ENCODE assay signal across 25 cellular contexts in genomic region chr21:42255038-42255601, GRCh38. TPM values are rescaled to one million over a fixed set of nuclear protein-coding genes. Genes with fewer than 3 reads are reported as not detected.
A peak's percentile ranks its signal among the peaks of the same experiment; 100 is the strongest.
DNase-seq lines count a peak whose midpoint lies in the region; ATAC-seq and TF ChIP-seq lines count a peak whose summit lies in the region.
"Had no signal": no experiment of that assay in that cellular context is flagged by ENCODE, and none has a peak within 500 bp of the region (broad histone marks: within the 10 kb centered on the region; RNA-seq: fewer than 3 reads in every experiment).

No MANE protein-coding gene starts in this region.

- no peak overlapping the region for H3K23ac ChIP-seq in mesenchymal stem cell (ENCODE audit: low read length in 2 of 2)

- H2AK5ac ChIP-seq in mesenchymal stem cell (ENCODE audit: low read length, severe bottlenecking): no peak overlapping the region

- H3K4me1 ChIP-seq in right cardiac atrium (ENCODE audit: control insufficient read depth, insufficient read depth, low read length): peaks cover 2% of the 10 kb centered on the region
- peaks cover 8% of the 10 kb centered on the region for H3K4me1 ChIP-seq in mesenchymal stem cell (ENCODE audit: control insufficient read depth, insufficient read depth, low read depth, low read length)
- peaks cover 12 to 67% (median 45%) of the 10 kb centered on the region in 4 donors for H3K4me1 ChIP-seq in esophagus muscularis mucosa
- no peaks in the 10 kb centered on the region for H3K4me1 ChIP-seq in PC-9 (replicated peaks; ENCODE audit: insufficient read depth)

- no TSS peak for BruUV-seq in PC-9 (replicated peaks; lab: Mats Ljungman, UMichigan)

- H3K9ac ChIP-seq in mesenchymal stem cell (ENCODE audit: low read length): no peak overlapping the region

- H2AFZ ChIP-seq in mesenchymal stem cell (ENCODE audit: low read depth, low read length): no peak overlapping the region
- no peak overlapping the region for H2AFZ ChIP-seq in PC-9

- intact Hi-C loops in Right ventricle myocardium superior (cut with DNase I) (loop anchor here (10.0 kb wide), 1 partner anchor 90 kb away; no protein-coding TSS in a partner anchor), right cardiac atrium (cut with DNase I) (loop anchor here in 2 of 4 donors (10.0 kb wide), 1 partner anchor 90 kb away; no protein-coding TSS in a partner anchor), esophagus muscularis mucosa (cut with DNase I) (no loop called here), PC-9 (cut with micrococcal nuclease; ENCODE audit: unreplicated experiment) (loop anchor here (5.0 kb wide), 1 partner anchor 88 kb away; no protein-coding TSS in a partner anchor)

- no peak overlapping the region for H3K4ac ChIP-seq in mesenchymal stem cell (ENCODE audit: low read depth in 1 of 2, low read length in 2 of 2)

- H2BK5ac ChIP-seq in mesenchymal stem cell (ENCODE audit: low read depth, low read length, poor library complexity, severe bottlenecking): no peak overlapping the region

- no peak overlapping the region for H3K14ac ChIP-seq in mesenchymal stem cell (ENCODE audit: low read length in 2 of 2)

- CTCF ChIA-PET in PC-9 (lab: Charles Lee): no interaction called here

- H3F3A ChIP-seq in PC-9 (ENCODE audit: insufficient read depth, low read depth): no peaks in the 10 kb centered on the region

- no peak overlapping the region for H4K8ac ChIP-seq in mesenchymal stem cell (ENCODE audit: low read length)

- no peak overlapping the region for H2BK12ac ChIP-seq in mesenchymal stem cell (ENCODE audit: low read length in 2 of 2)

- no peak for TF ChIP-seq POLR2A in esophagus muscularis mucosa (IDR thresholded peaks at IDR 0.05; ENCODE audit: low read depth)

- H2BK120ac ChIP-seq in mesenchymal stem cell (ENCODE audit: low read depth, low read length): no peak overlapping the region

- H3K27me3 ChIP-seq in right cardiac atrium (ENCODE audit: control insufficient read depth, insufficient read depth): no peaks in the 10 kb centered on the region
- H3K27me3 ChIP-seq in mesenchymal stem cell (ENCODE audit: control insufficient read depth in 1 of 2, insufficient read depth in 1 of 2, low read length in 2 of 2): peaks cover 93 to 94% of the 10 kb centered on the region in 2 experiments
- no peaks in the 10 kb centered on the region for H3K27me3 ChIP-seq in esophagus muscularis mucosa
- H3K27me3 ChIP-seq in PC-9 (ENCODE audit: insufficient read depth, low read depth): no peaks in the 10 kb centered on the region
- H3K27me3 ChIP-seq: gastroesophageal sphincter, right atrium auricular region, SJSA1, suprapubic skin had no signal

- ATAC-seq in Right ventricle myocardium superior (ENCODE audit: poor library complexity) (no peak), right cardiac atrium (no peak), HG03139 (IDR thresholded peaks at IDR 0.05; ENCODE audit: unreplicated experiment) (no peak)
- ATAC-seq: activated CD4-positive, CD25-positive, alpha-beta regulatory T cell treated with anti-CD3 and anti-CD28 coated beads, Interleukin-2, amount 50 U/mL, for 24 hours; gastroesophageal sphincter; left ventricle myocardium superior; natural killer cell treated with Interleukin-12 subunit alpha and Interleukin-12 subunit beta and Interleukin-15 and Interleukin-18, amount 100 ng/mL, for 72 hours had no signal

- H3K36me3 ChIP-seq in mesenchymal stem cell (ENCODE audit: control insufficient read depth in 1 of 2, insufficient read depth in 2 of 2, low read depth in 1 of 2, low read length in 2 of 2) (no peaks in the 10 kb centered on the region), esophagus muscularis mucosa (no peaks in the 10 kb centered on the region), PC-9 (ENCODE audit: low read depth) (no peaks in the 10 kb centered on the region)
- H3K36me3 ChIP-seq: gastroesophageal sphincter, right atrium auricular region, SJSA1, suprapubic skin had no signal

- POLR2A ChIA-PET in PC-9 (lab: Charles Lee; ENCODE audit: unreplicated experiment): no interaction called here

- H3K9me2 ChIP-seq in PC-9 (ENCODE audit: insufficient read depth): no peaks in the 10 kb centered on the region

- TF ChIP-seq EP300 in esophagus muscularis mucosa (IDR thresholded peaks at IDR 0.05): no peak

- H3K79me2 ChIP-seq in PC-9 (ENCODE audit: low read depth): no peaks in the 10 kb centered on the region

- no peaks in the 10 kb centered on the region for H4K20me1 ChIP-seq in PC-9 (ENCODE audit: insufficient read depth)

- no peak overlapping the region for H3K18ac ChIP-seq in mesenchymal stem cell (ENCODE audit: low read depth in 1 of 2, low read length in 2 of 2)

- DNase-seq in Right ventricle myocardium superior (peak; percentile 40), right cardiac atrium (no peak), caudate nucleus (lab: John Stamatoyannopoulos, UW) (peak in 12 of 61 donors; percentile 26 to 72 (median 42)), mesenchymal stem cell (no peak), esophagus muscularis mucosa (ENCODE audit: extremely low spot score) (no peak), PC-9 (no peak), NCI-H1417 (lab: John Stamatoyannopoulos, UW) (no peak)
- DNase-seq: 8988T; activated CD4-positive, alpha-beta memory T cell treated with anti-CD3 and anti-CD28 coated beads for 36 hours; activated CD8-positive, alpha-beta memory T cell treated with anti-CD3 and anti-CD28 coated beads, Interleukin-2, amount 50 U/mL, for 4 hours; activated naive CD4-positive, alpha-beta T cell treated with anti-CD3 and anti-CD28 coated beads, Interleukin-2, amount 10 ng/mL, durations not matched to agents 7 days and 5 days; GOT3; left ventricle myocardium superior; NCI-H1048; NCI-H1930; NCI-H524 treated with DMSO at 0.1 percent for 48 hours; stimulated activated CD4-positive, alpha-beta T cell treated with anti-CD3 and anti-CD28 coated beads, Interleukin-4, amount 100 ng/mL, for 1 hour; T-helper 1 cell had no signal

- WGBS in right cardiac atrium: 94% methylated on average over 13 of the region's 13 CpGs
- 87% methylated on average over 13 of the region's 13 CpGs for WGBS in mesenchymal stem cell
- 87% methylated on average over 11 of the region's 13 CpGs for WGBS in esophagus muscularis mucosa

- H3K9me3 ChIP-seq in right cardiac atrium (ENCODE audit: control insufficient read depth, low read length) (no peaks in the 10 kb centered on the region), mesenchymal stem cell (ENCODE audit: control insufficient read depth, low read length) (no peaks in the 10 kb centered on the region), esophagus muscularis mucosa (no peaks in the 10 kb centered on the region), PC-9 (ENCODE audit: insufficient read depth, low read depth) (no peaks in the 10 kb centered on the region)
- H3K9me3 ChIP-seq: gastroesophageal sphincter, right atrium auricular region, SJSA1, suprapubic skin had no signal

- no peak overlapping the region for H2BK15ac ChIP-seq in mesenchymal stem cell (ENCODE audit: low read depth, poor library complexity, severe bottlenecking)

- H4K91ac ChIP-seq in mesenchymal stem cell (ENCODE audit: low read length): peak overlapping the region; percentile 43

- TF ChIP-seq CTCF in esophagus muscularis mucosa (IDR thresholded peaks at IDR 0.05) (no peak), PC-9 (conservative IDR thresholded peaks at IDR 0.05) (no peak)

- H3K27ac ChIP-seq in right cardiac atrium (ENCODE audit: low read length): no peak overlapping the region
- H3K27ac ChIP-seq in caudate nucleus (ENCODE audit: low read depth, low read length): peak overlapping the region; percentile 93
- H3K27ac ChIP-seq in mesenchymal stem cell (ENCODE audit: low read length, poor library complexity, severe bottlenecking): no peak overlapping the region
- H3K27ac ChIP-seq in esophagus muscularis mucosa (replicated peaks in 1 of 4): no peak overlapping the region
- no peak overlapping the region for H3K27ac ChIP-seq in PC-9
- H3K27ac ChIP-seq: gastroesophageal sphincter, right atrium auricular region, SJSA1, suprapubic skin had no signal

- H3K4me2 ChIP-seq in mesenchymal stem cell (ENCODE audit: low read length, poor library complexity, severe bottlenecking) (no peak overlapping the region), PC-9 (no peak overlapping the region)

- no peaks in the 10 kb centered on the region for H3K79me1 ChIP-seq in mesenchymal stem cell (replicated peaks; ENCODE audit: low read length, poor library complexity, severe bottlenecking)

- no peak overlapping the region for H3K4me3 ChIP-seq in right cardiac atrium (ENCODE audit: low read length)
- no peak overlapping the region for H3K4me3 ChIP-seq in mesenchymal stem cell (ENCODE audit: insufficient read depth in 1 of 2, low read depth in 1 of 2, low read length in 2 of 2)
- H3K4me3 ChIP-seq in esophagus muscularis mucosa: no peak overlapping the region
- H3K4me3 ChIP-seq in PC-9: no peak overlapping the region
- H3K4me3 ChIP-seq: gastroesophageal sphincter, right atrium auricular region, SJSA1, suprapubic skin had no signal

RNA-seq across cellular contexts. Expression of gene ABCG1, which starts 36.2 kb away (rescaled TPM):
- total RNA-seq in Right ventricle myocardium superior (7.3 TPM), right cardiac atrium (10 to 100 TPM in 1 of 4 donors, 1 to 10 TPM in 3; 3.6 to 11.5 (median 5.8) TPM), esophagus muscularis mucosa (10 to 100 TPM; 16.1 to 25.9 (median 20.0) TPM), PC-9 (2021) (4.4 and 5.6 TPM in 2 replicates)
- 5.7 TPM for polyA plus RNA-seq in right cardiac atrium
- polyA plus RNA-seq in mesenchymal stem cell (2013, experiment 1 of 2): 3.1 TPM
- 3.1 TPM for polyA plus RNA-seq in mesenchymal stem cell (2013, experiment 2 of 2)
